In the genomic region with DNA sequence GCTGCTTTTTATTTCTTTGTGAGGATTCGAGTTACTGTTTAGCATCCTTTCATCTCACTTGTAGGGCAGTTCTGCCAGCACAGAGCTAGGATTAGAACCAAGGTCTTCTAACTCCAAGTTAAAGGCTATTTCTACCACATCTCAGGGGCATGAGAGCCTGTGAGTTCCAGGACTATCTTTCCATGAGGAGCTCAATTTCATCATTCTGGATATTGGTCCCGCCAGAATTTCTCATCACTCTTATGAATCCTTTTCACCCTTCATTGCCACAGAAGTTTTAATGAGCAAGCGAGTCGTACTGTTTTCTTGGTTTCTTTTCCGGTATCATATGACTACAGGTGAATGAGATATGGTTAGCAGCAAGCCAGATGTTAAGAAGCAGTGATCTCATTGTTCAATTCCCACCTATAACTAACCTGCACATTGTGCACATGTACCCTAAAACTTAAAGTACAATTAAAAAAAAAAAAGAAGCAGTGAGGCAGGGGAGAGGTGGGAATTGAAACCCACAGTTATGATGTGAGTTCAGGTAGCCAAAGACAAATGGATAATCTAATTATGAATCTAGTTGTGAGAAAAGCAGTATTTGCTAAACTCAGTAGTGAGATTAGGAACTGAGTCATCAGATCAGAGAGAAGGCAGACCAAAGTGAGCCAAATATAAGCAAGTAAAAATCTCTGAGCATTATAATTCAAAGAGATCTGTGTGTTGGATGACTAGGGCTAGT, we compare ENCODE assay signal across 15 cellular contexts.
DNase-seq lines count a peak whose midpoint lies in the region; ATAC-seq and TF ChIP-seq lines count a peak whose summit lies in the region.
"Had no signal": no experiment of that assay in that cellular context is flagged by ENCODE, and none has a peak within 500 bp of the region (broad histone marks: within the 10 kb centered on the region; RNA-seq: fewer than 3 reads in every experiment).

No MANE protein-coding gene starts in this region.

- WGBS in body of pancreas, 2 donors: 74 to 76% methylated on average over 5 of the region's 5 CpGs

- no peak for TF ChIP-seq CTCF in activated CD8-positive, alpha-beta T cell treated with anti-CD3 and anti-CD28 coated beads for 36 hours (IDR thresholded peaks at IDR 0.05)
- TF ChIP-seq CTCF in body of pancreas (IDR thresholded peaks at IDR 0.05): no peak

- peak; percentile 87 for ATAC-seq in activated CD8-positive, alpha-beta T cell treated with anti-CD3 and anti-CD28 coated beads for 36 hours
- no peak for ATAC-seq in activated CD8-positive, alpha-beta T cell treated with anti-CD3 and anti-CD28 coated beads, Interleukin-2, amount 10 ng/mL, durations not matched to agents 7 days and 5 days
- ATAC-seq in GM21526 (IDR thresholded peaks at IDR 0.05; ENCODE audit: low FRiP score, unreplicated experiment) (peak; percentile 92), HG03135 (IDR thresholded peaks at IDR 0.05; ENCODE audit: unreplicated experiment) (peak; percentile 91), left lobe of liver (peak; percentile 62), body of pancreas (no peak)

- no peaks in the 10 kb centered on the region for H3K27me3 ChIP-seq in body of pancreas
- H3K27me3 ChIP-seq: brain microvascular endothelial cell, tibial nerve had no signal

- H3K36me3 Mint-ChIP-seq in activated CD8-positive, alpha-beta T cell treated with anti-CD3 and anti-CD28 coated beads for 36 hours (ENCODE audit: low read depth): no peaks in the 10 kb centered on the region
- no peaks in the 10 kb centered on the region for H3K36me3 Mint-ChIP-seq in activated CD8-positive, alpha-beta T cell treated with anti-CD3 and anti-CD28 coated beads, Interleukin-2, amount 10 ng/mL, durations not matched to agents 7 days and 5 days (ENCODE audit: low read depth)
- H3K36me3 Mint-ChIP-seq: IgD-negative memory B cell had no signal

- H3K4me1 ChIP-seq in body of pancreas: no peaks in the 10 kb centered on the region
- H3K4me1 ChIP-seq: tibial nerve had no signal

- no peak overlapping the region for H3K4me3 ChIP-seq in body of pancreas
- H3K4me3 ChIP-seq: tibial nerve had no signal

- POLR2A ChIA-PET in activated CD8-positive, alpha-beta T cell treated with anti-CD3 and anti-CD28 coated beads for 36 hours (lab: Charles Lee): interaction anchor here (1.0 kb wide), 1 partner anchor 132 kb away, joined by 3 read pairs; no protein-coding TSS in a partner anchor
- POLR2A ChIA-PET in activated CD8-positive, alpha-beta T cell treated with anti-CD3 and anti-CD28 coated beads, Interleukin-2, amount 10 ng/mL, durations not matched to agents 7 days and 5 days (lab: Charles Lee): no interaction called here

- H3K36me3 ChIP-seq in body of pancreas (replicated peaks in 1 of 2; ENCODE audit: insufficient read depth in 1 of 2, low read depth in 2 of 2): no peaks in the 10 kb centered on the region
- H3K36me3 ChIP-seq: brain microvascular endothelial cell, tibial nerve had no signal

- H3K9me3 Mint-ChIP-seq in activated CD8-positive, alpha-beta T cell treated with anti-CD3 and anti-CD28 coated beads for 36 hours: no peaks in the 10 kb centered on the region
- no peaks in the 10 kb centered on the region for H3K9me3 Mint-ChIP-seq in activated CD8-positive, alpha-beta T cell treated with anti-CD3 and anti-CD28 coated beads, Interleukin-2, amount 10 ng/mL, durations not matched to agents 7 days and 5 days (ENCODE audit: insufficient read depth)
- H3K9me3 Mint-ChIP-seq: IgD-negative memory B cell had no signal

- intact Hi-C loops in activated CD8-positive, alpha-beta T cell treated with anti-CD3 and anti-CD28 coated beads for 36 hours (cut with micrococcal nuclease): loop anchor here (10.0 kb wide), 1 partner anchor 112 kb away; no protein-coding TSS in a partner anchor
- intact Hi-C loops in body of pancreas (cut with DNase I): no loop called here

- no peak for TF ChIP-seq POLR2A in body of pancreas (IDR thresholded peaks at IDR 0.05)

- H3K9me3 ChIP-seq in body of pancreas: no peaks in the 10 kb centered on the region
- H3K9me3 ChIP-seq: tibial nerve had no signal

- no peak overlapping the region for H3K27ac ChIP-seq in body of pancreas
- H3K27ac ChIP-seq: brain microvascular endothelial cell, tibial nerve had no signal

- peak overlapping the region; percentile 49 for H3K27ac Mint-ChIP-seq in activated CD8-positive, alpha-beta T cell treated with anti-CD3 and anti-CD28 coated beads for 36 hours
- H3K27ac Mint-ChIP-seq in activated CD8-positive, alpha-beta T cell treated with anti-CD3 and anti-CD28 coated beads, Interleukin-2, amount 10 ng/mL, durations not matched to agents 7 days and 5 days: no peak overlapping the region
- H3K27ac Mint-ChIP-seq: IgD-negative memory B cell had no signal

- peaks cover 7% of the 10 kb centered on the region for H3K27me3 Mint-ChIP-seq in activated CD8-positive, alpha-beta T cell treated with anti-CD3 and anti-CD28 coated beads for 36 hours
- peaks cover 3% of the 10 kb centered on the region for H3K27me3 Mint-ChIP-seq in activated CD8-positive, alpha-beta T cell treated with anti-CD3 and anti-CD28 coated beads, Interleukin-2, amount 10 ng/mL, durations not matched to agents 7 days and 5 days (ENCODE audit: low read depth)

- CTCF ChIA-PET in activated CD8-positive, alpha-beta T cell treated with anti-CD3 and anti-CD28 coated beads for 36 hours (lab: Charles Lee): interaction anchor here (0.9 to 3.7 kb wide), 6 partner anchors 12 to 302 kb away, joined by 3 to 21 read pairs (median 8); no protein-coding TSS in a partner anchor
- CTCF ChIA-PET in activated CD8-positive, alpha-beta T cell treated with anti-CD3 and anti-CD28 coated beads, Interleukin-2, amount 10 ng/mL, durations not matched to agents 7 days and 5 days (lab: Charles Lee): interaction anchor here (1.3 to 2.8 kb wide), 3 partner anchors 16 to 254 kb away, joined by 3 to 13 read pairs (median 4); no protein-coding TSS in a partner anchor

- H3K4me3 Mint-ChIP-seq in activated CD8-positive, alpha-beta T cell treated with anti-CD3 and anti-CD28 coated beads for 36 hours: no peak overlapping the region
- H3K4me3 Mint-ChIP-seq in activated CD8-positive, alpha-beta T cell treated with anti-CD3 and anti-CD28 coated beads, Interleukin-2, amount 10 ng/mL, durations not matched to agents 7 days and 5 days: no peak overlapping the region

- DNase-seq in activated CD8-positive, alpha-beta T cell treated with anti-CD3 and anti-CD28 coated beads for 36 hours: no peak
- no peak for DNase-seq in activated CD8-positive, alpha-beta T cell treated with anti-CD3 and anti-CD28 coated beads, Interleukin-2, amount 10 ng/mL, durations not matched to agents 7 days and 5 days
- DNase-seq in left lobe of liver (ENCODE audit: low spot score): no peak
- no peak for DNase-seq in body of pancreas
- no peak for DNase-seq in DMS114 treated with DMSO at 0.1 percent for 48 hours (lab: John Stamatoyannopoulos, UW; ENCODE audit: unreplicated experiment)
- DNase-seq in GM19240 (ENCODE audit: insufficient read length, low spot score): no peak
- DNase-seq: activated CD4-positive, alpha-beta T cell treated with anti-CD3 and anti-CD28 coated beads for 1 hour; brain microvascular endothelial cell; foreskin fibroblast; GDM1; NCI-H526 treated with DMSO at 0.1 percent for 48 hours had no signal

- peaks cover 37% of the 10 kb centered on the region for H3K4me1 Mint-ChIP-seq in activated CD8-positive, alpha-beta T cell treated with anti-CD3 and anti-CD28 coated beads for 36 hours (ENCODE audit: low read depth)
- peaks cover 10% of the 10 kb centered on the region for H3K4me1 Mint-ChIP-seq in activated CD8-positive, alpha-beta T cell treated with anti-CD3 and anti-CD28 coated beads, Interleukin-2, amount 10 ng/mL, durations not matched to agents 7 days and 5 days (ENCODE audit: low read depth)

Comparison
In these comparisons a context has a peak if more than half of its experiments do, and no peak if none do; other contexts are left out.
1. ATAC-seq: peak in activated CD8-positive, alpha-beta T cell treated with anti-CD3 and anti-CD28 coated beads for 36 hours (single experiment), GM21526 (single experiment), HG03135 (single experiment) and left lobe of liver (single experiment); none in activated CD8-positive, alpha-beta T cell treated with anti-CD3 and anti-CD28 coated beads, Interleukin-2, amount 10 ng/mL, durations not matched to agents 7 days and 5 days (single experiment) and body of pancreas (single experiment).